ENCODE assay signal across 9 cellular contexts in genomic region chr9:6188906-6189305, GRCh38. TPM values are rescaled to one million over a fixed set of nuclear protein-coding genes. Genes with fewer than 3 reads are reported as not detected.
"Had no signal": no experiment of that assay in that cellular context is flagged by ENCODE, and none has a peak within 500 bp of the region (broad histone marks: within the 10 kb centered on the region; RNA-seq: fewer than 3 reads in every experiment).

No MANE protein-coding gene starts in this region.

- FAIRE-seq: H1, H54 had no signal

- ATAC-seq: GM23338 had no signal

- H3K4me3 ChIP-seq: GM23338 had no signal

- H3K4me3 Mint-ChIP-seq: GM23338, H9, IgD-negative memory B cell had no signal

- DNase-seq: H9, HCEC 1CT, KG1 had no signal

- H3K36me3 Mint-ChIP-seq: IgD-negative memory B cell had no signal

- H3K4me2 ChIP-seq: GM23338 had no signal

- H3K27ac Mint-ChIP-seq: GM23338, H9, IgD-negative memory B cell had no signal

- H3K27ac ChIP-seq: HL-60 had no signal

RNA-seq across cellular contexts. Expression of gene IL33, which starts 26.7 kb away (rescaled TPM):
- total RNA-seq: GM23338, H1, H9, HT1080 had no signal
- polyA plus RNA-seq: GM23338, H1, IgD-negative memory B cell had no signal
